1 cellular context compared by ENCODE assay signal in genomic region chr1:155976062-155976912, GRCh38.
TF ChIP-seq lines count a peak whose summit lies in the region.

No MANE protein-coding gene starts in this region.

TF ChIP-seq in IMR-90, 13 proteins besides CTCF, POLR2A, EP300 and RAD21 (continued from another document):
- TF ChIP-seq, protein P1, sequence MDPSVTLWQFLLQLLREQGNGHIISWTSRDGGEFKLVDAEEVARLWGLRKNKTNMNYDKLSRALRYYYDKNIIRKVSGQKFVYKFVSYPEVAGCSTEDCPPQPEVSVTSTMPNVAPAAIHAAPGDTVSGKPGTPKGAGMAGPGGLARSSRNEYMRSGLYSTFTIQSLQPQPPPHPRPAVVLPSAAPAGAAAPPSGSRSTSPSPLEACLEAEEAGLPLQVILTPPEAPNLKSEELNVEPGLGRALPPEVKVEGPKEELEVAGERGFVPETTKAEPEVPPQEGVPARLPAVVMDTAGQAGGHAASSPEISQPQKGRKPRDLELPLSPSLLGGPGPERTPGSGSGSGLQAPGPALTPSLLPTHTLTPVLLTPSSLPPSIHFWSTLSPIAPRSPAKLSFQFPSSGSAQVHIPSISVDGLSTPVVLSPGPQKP (IDR thresholded peaks at IDR 0.05; ENCODE audit: borderline replicate concordance, low read depth, low read length), result no peak
- no peak for TF ChIP-seq FOS (IDR thresholded peaks at IDR 0.05; ENCODE audit: low read depth, low read length)
- TF ChIP-seq NFE2L2 (IDR thresholded peaks at IDR 0.05; ENCODE audit: low read depth, low read length), result no peak
